1 cellular context compared by ENCODE assay signal in the genomic region with DNA sequence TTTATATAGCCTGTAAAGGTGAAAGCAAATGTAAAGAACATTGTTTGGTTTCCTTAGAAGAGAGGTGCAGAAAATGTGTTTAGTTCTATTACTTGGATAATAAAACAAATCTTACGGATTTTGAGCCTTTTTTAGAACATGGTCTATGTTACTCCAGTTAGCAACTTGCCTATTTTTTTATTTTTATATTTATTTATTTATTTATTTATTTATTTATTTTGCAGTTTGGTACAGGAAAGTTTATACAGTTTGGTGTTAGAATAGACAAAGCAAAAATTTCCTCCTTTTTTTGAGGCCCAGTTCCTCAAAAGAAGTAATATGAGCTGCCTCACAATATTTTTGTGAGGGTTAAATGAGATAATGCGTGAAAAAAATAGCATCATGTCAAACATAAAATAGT.
TF ChIP-seq lines count a peak whose summit lies in the region.

No MANE protein-coding gene starts in this region.

TF ChIP-seq in HEK293, 187 proteins besides CTCF, POLR2A, EP300 and RAD21 (continued from another document):
- TF ChIP-seq, protein P1, sequence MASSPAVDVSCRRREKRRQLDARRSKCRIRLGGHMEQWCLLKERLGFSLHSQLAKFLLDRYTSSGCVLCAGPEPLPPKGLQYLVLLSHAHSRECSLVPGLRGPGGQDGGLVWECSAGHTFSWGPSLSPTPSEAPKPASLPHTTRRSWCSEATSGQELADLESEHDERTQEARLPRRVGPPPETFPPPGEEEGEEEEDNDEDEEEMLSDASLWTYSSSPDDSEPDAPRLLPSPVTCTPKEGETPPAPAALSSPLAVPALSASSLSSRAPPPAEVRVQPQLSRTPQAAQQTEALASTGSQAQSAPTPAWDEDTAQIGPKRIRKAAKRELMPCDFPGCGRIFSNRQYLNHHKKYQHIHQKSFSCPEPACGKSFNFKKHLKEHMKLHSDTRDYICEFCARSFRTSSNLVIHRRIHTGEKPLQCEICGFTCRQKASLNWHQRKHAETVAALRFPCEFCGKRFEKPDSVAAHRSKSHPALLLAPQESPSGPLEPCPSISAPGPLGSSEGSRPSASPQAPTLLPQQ (tag by site-specific recombination; IDR thresholded peaks at IDR 0.05): no peak
- TF ChIP-seq ZNF311 (tag by site-specific recombination; IDR thresholded peaks at IDR 0.05; ENCODE audit: borderline replicate concordance): no peak
- no peak for TF ChIP-seq ZNF449 (tag by site-specific recombination; IDR thresholded peaks at IDR 0.05)
- 0 out of 2 replicates have a peak, but pooled peaks have one; percentile 20 for TF ChIP-seq ZNF629 (tag by site-specific recombination; IDR thresholded peaks at IDR 0.05)
- TF ChIP-seq ZNF843 (tag by site-specific recombination; IDR thresholded peaks at IDR 0.05): no peak
- TF ChIP-seq ZNF654 (tag by site-specific recombination; IDR thresholded peaks at IDR 0.05; ENCODE audit: low read depth): 0 out of 2 replicates have a peak, but pooled peaks have one; percentile 12
- no peak for TF ChIP-seq ZNF157 (tag by site-specific recombination; IDR thresholded peaks at IDR 0.05)
- TF ChIP-seq ZBTB11 (tag by site-specific recombination; conservative IDR thresholded peaks at IDR 0.05; ENCODE audit: low read depth): peak; percentile 78
- 0 out of 2 replicates have a peak, but pooled peaks have one; percentile 29 for TF ChIP-seq AEBP2 (tag by site-specific recombination; IDR thresholded peaks at IDR 0.05; ENCODE audit: borderline replicate concordance)
- peak; percentile 40; the same call in 1 of the 2 replicates for TF ChIP-seq ZNF664 (tag by site-specific recombination; IDR thresholded peaks at IDR 0.05)
- peak; percentile 78 for TF ChIP-seq ZNF426 (tag by site-specific recombination; IDR thresholded peaks at IDR 0.05)
- TF ChIP-seq ZNF394 (tag by site-specific recombination; IDR thresholded peaks at IDR 0.05; ENCODE audit: borderline replicate concordance): peak; percentile 86
- TF ChIP-seq OSR2 (tag by site-specific recombination; IDR thresholded peaks at IDR 0.05): no peak
- TF ChIP-seq, protein P2, sequence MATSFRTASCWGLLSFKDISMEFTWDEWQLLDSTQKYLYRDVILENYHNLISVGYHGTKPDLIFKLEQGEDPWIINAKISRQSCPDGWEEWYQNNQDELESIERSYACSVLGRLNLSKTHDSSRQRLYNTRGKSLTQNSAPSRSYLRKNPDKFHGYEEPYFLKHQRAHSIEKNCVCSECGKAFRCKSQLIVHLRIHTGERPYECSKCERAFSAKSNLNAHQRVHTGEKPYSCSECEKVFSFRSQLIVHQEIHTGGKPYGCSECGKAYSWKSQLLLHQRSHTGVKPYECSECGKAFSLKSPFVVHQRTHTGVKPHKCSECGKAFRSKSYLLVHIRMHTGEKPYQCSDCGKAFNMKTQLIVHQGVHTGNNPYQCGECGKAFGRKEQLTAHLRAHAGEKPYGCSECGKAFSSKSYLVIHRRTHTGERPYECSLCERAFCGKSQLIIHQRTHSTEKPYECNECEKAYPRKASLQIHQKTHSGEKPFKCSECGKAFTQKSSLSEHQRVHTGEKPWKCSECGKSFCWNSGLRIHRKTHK (tag by site-specific recombination; IDR thresholded peaks at IDR 0.05): no peak
- peak; percentile 64; the same call in 1 of the 2 replicates for TF ChIP-seq ZNF433 (tag by site-specific recombination; IDR thresholded peaks at IDR 0.05; ENCODE audit: low read depth)
- peak; percentile 66 for TF ChIP-seq ZBTB8A (tag by site-specific recombination; IDR thresholded peaks at IDR 0.05)
- no peak for TF ChIP-seq ZNF837 (tag by site-specific recombination; IDR thresholded peaks at IDR 0.05)
- TF ChIP-seq ZNF341 (tag by site-specific recombination; IDR thresholded peaks at IDR 0.05; ENCODE audit: low read depth): 0 out of 2 replicates have a peak, but pooled peaks have one; percentile 13
- no peak for TF ChIP-seq ZNF660 (tag by site-specific recombination; IDR thresholded peaks at IDR 0.05)
- no peak for TF ChIP-seq ZNF596 (tag by site-specific recombination; IDR thresholded peaks at IDR 0.05)
- TF ChIP-seq ZNF146 (tag by site-specific recombination; IDR thresholded peaks at IDR 0.05): no peak
- TF ChIP-seq ZNF140 (tag by site-specific recombination; IDR thresholded peaks at IDR 0.05): peak; percentile 46; the same call in 1 of the 2 replicates
- no peak for TF ChIP-seq ZNF24 (tag by site-specific recombination; IDR thresholded peaks at IDR 0.05)
- no peak for TF ChIP-seq TCF7L2 (IDR thresholded peaks at IDR 0.05; ENCODE audit: borderline replicate concordance, low read depth, low read length)
- 0 out of 2 replicates have a peak, but pooled peaks have one; percentile 30 for TF ChIP-seq ZNF558 (tag by site-specific recombination; IDR thresholded peaks at IDR 0.05)
- TF ChIP-seq ZNF623 (tag by site-specific recombination; IDR thresholded peaks at IDR 0.05): peak; percentile 64
- no peak for TF ChIP-seq ZNF416 (tag by site-specific recombination; IDR thresholded peaks at IDR 0.05)
